In genomic region chr5:3598236-3598635, GRCh38 we compare ENCODE assay signal across 2 cellular contexts.
TF ChIP-seq lines count a peak whose summit lies in the region.

No MANE protein-coding gene starts in this region.

TF ChIP-seq in WTC11, 78 proteins besides CTCF, POLR2A, EP300 and RAD21:
- TF ChIP-seq, protein P1, sequence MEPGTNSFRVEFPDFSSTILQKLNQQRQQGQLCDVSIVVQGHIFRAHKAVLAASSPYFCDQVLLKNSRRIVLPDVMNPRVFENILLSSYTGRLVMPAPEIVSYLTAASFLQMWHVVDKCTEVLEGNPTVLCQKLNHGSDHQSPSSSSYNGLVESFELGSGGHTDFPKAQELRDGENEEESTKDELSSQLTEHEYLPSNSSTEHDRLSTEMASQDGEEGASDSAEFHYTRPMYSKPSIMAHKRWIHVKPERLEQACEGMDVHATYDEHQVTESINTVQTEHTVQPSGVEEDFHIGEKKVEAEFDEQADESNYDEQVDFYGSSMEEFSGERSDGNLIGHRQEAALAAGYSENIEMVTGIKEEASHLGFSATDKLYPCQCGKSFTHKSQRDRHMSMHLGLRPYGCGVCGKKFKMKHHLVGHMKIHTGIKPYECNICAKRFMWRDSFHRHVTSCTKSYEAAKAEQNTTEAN (CRISPR knock-in tag; IDR thresholded peaks at IDR 0.05): no peak
- TF ChIP-seq ZNF121 (CRISPR knock-in tag; IDR thresholded peaks at IDR 0.05): no peak
- TF ChIP-seq ZNF138 (CRISPR knock-in tag; conservative IDR thresholded peaks at IDR 0.05): no peak
- no peak for TF ChIP-seq PRRX2 (CRISPR knock-in tag; IDR thresholded peaks at IDR 0.05)
- TF ChIP-seq ETV6 (CRISPR knock-in tag; IDR thresholded peaks at IDR 0.05): no peak
- no peak for TF ChIP-seq ZNF281 (CRISPR knock-in tag; IDR thresholded peaks at IDR 0.05)
- TF ChIP-seq E2F4 (CRISPR knock-in tag; IDR thresholded peaks at IDR 0.05; ENCODE audit: borderline replicate concordance, low read depth): no peak
- no peak for TF ChIP-seq HMGA2 (CRISPR knock-in tag; IDR thresholded peaks at IDR 0.05)
- TF ChIP-seq JAZF1 (CRISPR knock-in tag; IDR thresholded peaks at IDR 0.05): no peak
- no peak for TF ChIP-seq NFATC4 (CRISPR knock-in tag; IDR thresholded peaks at IDR 0.05)

TF ChIP-seq in neural cell, 6 proteins besides CTCF, POLR2A, EP300 and RAD21:
- TF ChIP-seq POLR2AphosphoS5 (IDR thresholded peaks at IDR 0.05) (peak; percentile 8), REST (IDR thresholded peaks at IDR 0.05; ENCODE audit: borderline replicate concordance) (no peak), MXI1 (conservative IDR thresholded peaks at IDR 0.05; ENCODE audit: poor library complexity, severe bottlenecking) (no peak), TAF1 (IDR thresholded peaks at IDR 0.05; ENCODE audit: low read depth) (no peak), EZH2 (IDR thresholded peaks at IDR 0.05; ENCODE audit: borderline replicate concordance, insufficient read depth, low read length, poor library complexity, severe bottlenecking) (no peak), SMC3 (conservative IDR thresholded peaks at IDR 0.05; ENCODE audit: poor library complexity) (no peak)
